2 cellular contexts compared by ENCODE assay signal in genomic region chr2:42200534-42201227, GRCh38.
TF ChIP-seq lines count a peak whose summit lies in the region.

No MANE protein-coding gene starts in this region.

TF ChIP-seq in K562, 482 proteins besides CTCF, POLR2A, EP300 and RAD21:
- no peak for TF ChIP-seq ZNF609 (CRISPR knock-in tag; IDR thresholded peaks at IDR 0.05; ENCODE audit: borderline replicate concordance)
- TF ChIP-seq, protein P1, sequence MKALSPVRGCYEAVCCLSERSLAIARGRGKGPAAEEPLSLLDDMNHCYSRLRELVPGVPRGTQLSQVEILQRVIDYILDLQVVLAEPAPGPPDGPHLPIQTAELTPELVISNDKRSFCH (CRISPR knock-in tag; IDR thresholded peaks at IDR 0.05) = no peak
- TF ChIP-seq, protein P1 (tag; IDR thresholded peaks at IDR 0.05) = no peak
- no peak for TF ChIP-seq LCOR (CRISPR knock-in tag; IDR thresholded peaks at IDR 0.05)
- TF ChIP-seq C11orf30 (IDR thresholded peaks at IDR 0.05; ENCODE audit: low read depth) = 0 out of 2 replicates have a peak, but pooled peaks have one; percentile 15
- 0 out of 2 replicates have a peak, but pooled peaks have one; percentile 35 for TF ChIP-seq ZNF316 (IDR thresholded peaks at IDR 0.05)
- TF ChIP-seq ZNF146 (CRISPR knock-in tag; IDR thresholded peaks at IDR 0.05; ENCODE audit: unreplicated experiment) = no peak
- no peak for TF ChIP-seq ZNF41 (CRISPR knock-in tag; conservative IDR thresholded peaks at IDR 0.05)
- TF ChIP-seq ZNF785 (CRISPR knock-in tag; IDR thresholded peaks at IDR 0.05) = no peak
- TF ChIP-seq, protein P2, sequence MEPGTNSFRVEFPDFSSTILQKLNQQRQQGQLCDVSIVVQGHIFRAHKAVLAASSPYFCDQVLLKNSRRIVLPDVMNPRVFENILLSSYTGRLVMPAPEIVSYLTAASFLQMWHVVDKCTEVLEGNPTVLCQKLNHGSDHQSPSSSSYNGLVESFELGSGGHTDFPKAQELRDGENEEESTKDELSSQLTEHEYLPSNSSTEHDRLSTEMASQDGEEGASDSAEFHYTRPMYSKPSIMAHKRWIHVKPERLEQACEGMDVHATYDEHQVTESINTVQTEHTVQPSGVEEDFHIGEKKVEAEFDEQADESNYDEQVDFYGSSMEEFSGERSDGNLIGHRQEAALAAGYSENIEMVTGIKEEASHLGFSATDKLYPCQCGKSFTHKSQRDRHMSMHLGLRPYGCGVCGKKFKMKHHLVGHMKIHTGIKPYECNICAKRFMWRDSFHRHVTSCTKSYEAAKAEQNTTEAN (CRISPR knock-in tag; IDR thresholded peaks at IDR 0.05) = no peak

TF ChIP-seq in liver, 16 proteins besides CTCF, POLR2A, EP300 and RAD21:
- peak; percentile 27 for TF ChIP-seq NR2F2 (IDR thresholded peaks at IDR 0.05)
- TF ChIP-seq JUND (IDR thresholded peaks at IDR 0.05) = no peak
TF ChIP-seq in liver: peak in this region for 1.
